Comparison of ENCODE assay signal across 26 cellular contexts in the genomic region with DNA sequence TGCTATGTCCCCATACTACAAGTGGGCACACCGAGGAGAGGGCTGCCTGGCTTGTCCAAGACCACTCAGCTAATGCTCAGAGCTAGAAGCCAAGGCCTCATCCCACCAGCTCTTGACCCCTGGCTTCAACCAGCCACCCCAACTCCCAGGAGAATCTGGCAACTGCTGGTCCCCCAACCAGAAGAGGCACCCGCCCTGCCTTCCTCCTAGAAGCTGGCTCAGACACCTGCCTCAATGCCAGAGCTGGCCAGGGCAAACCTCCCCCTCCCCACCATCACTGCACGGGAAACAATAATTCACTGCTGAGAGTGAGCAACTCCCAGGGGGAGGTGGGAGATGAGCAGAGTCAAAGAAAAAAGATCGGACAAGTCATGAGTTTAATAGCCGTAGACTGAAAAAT. TPM values are rescaled to one million over a fixed set of nuclear protein-coding genes. Genes with fewer than 3 reads are reported as not detected.
DNase-seq lines count a peak whose midpoint lies in the region; ATAC-seq, FAIRE-seq and TF ChIP-seq lines count a peak whose summit lies in the region.
"Had no signal": no experiment of that assay in that cellular context is flagged by ENCODE, and none has a peak within 500 bp of the region (broad histone marks: within the 10 kb centered on the region; RNA-seq: fewer than 3 reads in every experiment).

No MANE protein-coding gene starts in this region.

- H4K20me1 ChIP-seq in BLaER1 (peaks cover 57% of the 10 kb centered on the region), osteoblast (ENCODE audit: insufficient read depth, low read length) (peaks cover 7% of the 10 kb centered on the region)

- no peaks in the 10 kb centered on the region for H3K79me2 ChIP-seq in osteoblast (ENCODE audit: insufficient read depth, low read length)

- peak; percentile 26 for DNase-seq in H7
- DNase-seq in epidermal melanocyte (ENCODE audit: insufficient read length, low spot score), result peak; percentile 8
- DNase-seq in osteoblast (ENCODE audit: insufficient read length, low spot score, missing footprints), result peak; percentile 67
- DNase-seq in D721Med (ENCODE audit: insufficient read length, low spot score), result no peak
- no peak for DNase-seq in ecto neural progenitor cell (ENCODE audit: low spot score)
- DNase-seq: AML-193; Caco-2; Calu3; CD4-positive, alpha-beta T cell; CD8-positive, alpha-beta T cell; DMS 273 treated with DMSO at 0.1 percent for 48 hours; DMS153; DMS53; DMS79; DND-41; EL; GDM1 had no signal

- FAIRE-seq in D721Med (lab: Jason Lieb, UNC), result no peak
- FAIRE-seq: A549, GM12878, GM12892, GM18507 had no signal

- no peaks in the 10 kb centered on the region for H3K9me3 ChIP-seq in BLaER1
- no peaks in the 10 kb centered on the region for H3K9me3 ChIP-seq in osteoblast (ENCODE audit: low read depth, low read length)
- H3K9me3 ChIP-seq: A549, Caco-2 had no signal

- H3K27ac ChIP-seq in BLaER1 (no peak overlapping the region), osteoblast (ENCODE audit: low read depth, low read length) (no peak overlapping the region)
- H3K27ac ChIP-seq: 22Rv1, A549, C4-2B had no signal

- peaks cover 60% of the 10 kb centered on the region for H3K27me3 ChIP-seq in BLaER1
- peaks cover 45% of the 10 kb centered on the region for H3K27me3 ChIP-seq in H7 (ENCODE audit: control insufficient read depth, insufficient read depth, low read length)
- H3K27me3 ChIP-seq in osteoblast (ENCODE audit: insufficient read depth, low read length), result peaks cover 35% of the 10 kb centered on the region

- H3K4me1 ChIP-seq in BLaER1 (peaks cover 34% of the 10 kb centered on the region), osteoblast (ENCODE audit: insufficient read depth, low read length) (no peaks in the 10 kb centered on the region)

- H3K9ac ChIP-seq in BLaER1, result no peak overlapping the region

- H3K36me3 ChIP-seq in BLaER1 (no peaks in the 10 kb centered on the region), H7 (replicated peaks; ENCODE audit: control insufficient read depth, insufficient read depth, low read length) (no peaks in the 10 kb centered on the region), osteoblast (ENCODE audit: insufficient read depth, low read length) (no peaks in the 10 kb centered on the region)

- ATAC-seq in GM19452 (IDR thresholded peaks at IDR 0.05; ENCODE audit: unreplicated experiment), result no peak
- ATAC-seq in GM19467 (IDR thresholded peaks at IDR 0.05; ENCODE audit: unreplicated experiment), result no peak
- ATAC-seq: A549; CD8-positive, alpha-beta T cell; GM12878 had no signal

- no peak for TF ChIP-seq CTCF in osteoblast (IDR thresholded peaks at IDR 0.05; ENCODE audit: extremely low read depth, low read depth, low read length)
- no peak for TF ChIP-seq CTCF in D721Med (IDR thresholded peaks at IDR 0.05; ENCODE audit: insufficient read depth, missing control alignments)

- peak overlapping the region; percentile 14; the same call in 1 of the 2 replicates for H3K4me2 ChIP-seq in BLaER1
- H3K4me2 ChIP-seq in osteoblast (ENCODE audit: insufficient read depth, low read length), result no peak overlapping the region
- H3K4me2 ChIP-seq: A549 had no signal

- H3K4me3 ChIP-seq in BLaER1 (no peak overlapping the region), H7 (ENCODE audit: insufficient read depth, low read depth, low read length) (no peak overlapping the region), osteoblast (ENCODE audit: insufficient read depth, low read length) (no peak overlapping the region)
- H3K4me3 ChIP-seq: A549, GM12878 had no signal

- H2AFZ ChIP-seq in osteoblast (ENCODE audit: low read length), result no peak overlapping the region

RNA-seq across cellular contexts. Expression of a gene that starts 3.4 kb away (rescaled TPM):
- 0.78 and 0.83 TPM in 2 replicates for total RNA-seq in H7 (2014; rRNA removed; shearing (Covaris generic))
- under 0.01 TPM in 1 of 2 replicates, not detected in the other for total RNA-seq in osteoblast

RNA-seq across cellular contexts. Expression of a gene that starts 22.6 kb away (rescaled TPM):
- total RNA-seq in H7 (2014; rRNA removed; shearing (Covaris generic)), result 237 and 308 TPM in 2 replicates
- total RNA-seq in osteoblast, result 93.0 and 99.3 TPM in 2 replicates

RNA-seq across cellular contexts. Expression of a gene that starts 29.2 kb away (rescaled TPM):
- 6.8 and 25.3 TPM in 2 replicates for total RNA-seq in H7 (2014; rRNA removed; shearing (Covaris generic))
- total RNA-seq in osteoblast, result 10.6 and 42.7 TPM in 2 replicates

RNA-seq across cellular contexts. Expression of a gene that starts 59.0 kb away (rescaled TPM):
- total RNA-seq in H7 (2014; rRNA removed; shearing (Covaris generic)), result 195 and 196 TPM in 2 replicates
- 60.8 and 63.6 TPM in 2 replicates for total RNA-seq in osteoblast

Comparison
In these comparisons a context has a peak if more than half of its experiments do, and no peak if none do; other contexts are left out.
1. DNase-seq: peak in H7 (single experiment), epidermal melanocyte (single experiment) and osteoblast (single experiment); none in D721Med (single experiment) and ecto neural progenitor cell (single experiment).